ENCODE assay signal across 15 cellular contexts in the genomic region with DNA sequence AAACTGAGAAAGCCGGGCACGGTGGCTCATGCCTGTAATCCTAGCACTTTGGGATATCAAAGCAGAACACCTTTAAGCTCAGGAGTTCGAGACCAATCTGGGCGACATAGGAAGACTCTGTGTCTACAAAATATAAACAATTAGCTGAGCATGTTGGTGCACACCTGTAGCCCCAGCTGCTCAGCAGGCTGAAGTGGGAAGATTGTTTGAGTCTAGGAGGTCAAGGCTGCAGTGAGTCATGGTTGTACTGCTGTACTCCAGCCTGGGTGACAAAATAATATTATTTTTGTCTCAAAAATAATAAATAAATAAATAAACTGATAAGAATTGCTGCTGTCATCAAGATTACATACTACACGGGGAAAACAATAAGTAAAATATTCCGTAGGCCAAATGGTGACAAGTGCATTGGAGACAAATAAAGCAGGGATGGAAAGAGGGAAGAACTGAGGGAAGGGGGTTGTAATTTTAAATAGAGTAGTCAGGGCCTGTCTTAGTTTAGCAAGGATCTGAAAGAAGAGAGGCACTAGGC. TPM values are rescaled to one million over a fixed set of nuclear protein-coding genes. Genes with fewer than 3 reads are reported as not detected.
DNase-seq lines count a peak whose midpoint lies in the region; FAIRE-seq and TF ChIP-seq lines count a peak whose summit lies in the region.
"Had no signal": no experiment of that assay in that cellular context is flagged by ENCODE, and none has a peak within 500 bp of the region (broad histone marks: within the 10 kb centered on the region; RNA-seq: fewer than 3 reads in every experiment).

No MANE protein-coding gene starts in this region.

- TF ChIP-seq CTCF in MCF 10A (IDR thresholded peaks at IDR 0.05; ENCODE audit: unreplicated experiment) (no peak), mammary epithelial cell (conservative IDR thresholded peaks at IDR 0.05 in 1 of 2, IDR thresholded peaks at IDR 0.05 in 1 of 2; ENCODE audit: extremely low read depth in 1 of 2, insufficient read depth in 1 of 2, low read depth in 1 of 2, low read length in 2 of 2) (no peak), adrenal gland (IDR thresholded peaks at IDR 0.05) (no peak)

- peak overlapping the region; percentile 28 for H3K27ac Mint-ChIP-seq in MCF 10A (ENCODE audit: low read depth, unreplicated experiment)
- no peak overlapping the region for H3K27ac Mint-ChIP-seq in activated CD4-positive, alpha-beta memory T cell treated with anti-CD3 and anti-CD28 coated beads, Interleukin-2, amount 10 ng/mL, durations not matched to agents 7 days and 5 days

- no peak overlapping the region for H3K9ac ChIP-seq in mammary epithelial cell (ENCODE audit: insufficient read depth, low read length)

- no peaks in the 10 kb centered on the region for H3K27me3 ChIP-seq in mammary epithelial cell (ENCODE audit: insufficient read depth, low read length)
- H3K27me3 ChIP-seq in adrenal gland: no peaks in the 10 kb centered on the region

- no peaks in the 10 kb centered on the region for H3K79me2 ChIP-seq in mammary epithelial cell (ENCODE audit: insufficient read depth, low read length)

- H4K20me1 ChIP-seq in mammary epithelial cell (ENCODE audit: insufficient read depth, low read length): no peaks in the 10 kb centered on the region

- H3K27ac ChIP-seq in mammary epithelial cell (ENCODE audit: insufficient read depth, low read depth, low read length) (no peak overlapping the region), adrenal gland (peak overlapping the region in 3 of 5 donors; percentile 13 to 45 (median 39))
- H3K27ac ChIP-seq: A549, SK-N-MC had no signal

- no peaks in the 10 kb centered on the region for H3K36me3 Mint-ChIP-seq in MCF 10A (ENCODE audit: insufficient read depth, unreplicated experiment)
- H3K36me3 Mint-ChIP-seq in activated CD4-positive, alpha-beta memory T cell treated with anti-CD3 and anti-CD28 coated beads, Interleukin-2, amount 10 ng/mL, durations not matched to agents 7 days and 5 days (ENCODE audit: low read depth): no peaks in the 10 kb centered on the region

- no peaks in the 10 kb centered on the region for H3K9me3 Mint-ChIP-seq in MCF 10A (ENCODE audit: unreplicated experiment)
- no peaks in the 10 kb centered on the region for H3K9me3 Mint-ChIP-seq in activated CD4-positive, alpha-beta memory T cell treated with anti-CD3 and anti-CD28 coated beads, Interleukin-2, amount 10 ng/mL, durations not matched to agents 7 days and 5 days

- intact Hi-C loops in MCF 10A (cut with micrococcal nuclease) (no loop called here), mammary epithelial cell (cut with micrococcal nuclease) (no loop called here), adrenal gland (cut with DNase I) (no loop called here), cardiac septum (cut with DNase I) (no loop called here)

- no peaks in the 10 kb centered on the region for H3K27me3 Mint-ChIP-seq in MCF 10A (ENCODE audit: insufficient read depth, unreplicated experiment)
- H3K27me3 Mint-ChIP-seq in activated CD4-positive, alpha-beta memory T cell treated with anti-CD3 and anti-CD28 coated beads, Interleukin-2, amount 10 ng/mL, durations not matched to agents 7 days and 5 days: no peaks in the 10 kb centered on the region

- dilution Hi-C loops in mammary epithelial cell (cut with HindIII; ENCODE audit: low sequenced_read_pairs): no loop called here

- FAIRE-seq in H54 (lab: Jason Lieb, UNC): no peak
- FAIRE-seq: A549 had no signal

- no peak overlapping the region for H2AFZ ChIP-seq in mammary epithelial cell (ENCODE audit: low read depth, low read length)

- in situ Hi-C loops in mammary epithelial cell (cut with MboI; ENCODE audit: low sequenced_read_pairs in 2 of 2): no loop called here

- H3K36me3 ChIP-seq in mammary epithelial cell (ENCODE audit: insufficient read depth, low read length) (no peaks in the 10 kb centered on the region), adrenal gland (replicated peaks in 1 of 2) (no peaks in the 10 kb centered on the region)

- no peak overlapping the region for H3K4me3 Mint-ChIP-seq in MCF 10A (ENCODE audit: unreplicated experiment)
- H3K4me3 Mint-ChIP-seq in activated CD4-positive, alpha-beta memory T cell treated with anti-CD3 and anti-CD28 coated beads, Interleukin-2, amount 10 ng/mL, durations not matched to agents 7 days and 5 days: no peak overlapping the region

- DNase-seq in MCF 10A (ENCODE audit: unreplicated experiment): no peak
- DNase-seq in mammary epithelial cell: no peak
- peak; percentile 68 for DNase-seq in NCI-H2171 treated with DMSO at 0.1 percent for 48 hours (lab: John Stamatoyannopoulos, UW)
- peak in 5 of 7 donors; percentile 38 to 74 (median 60) for DNase-seq in adrenal gland
- no peak for DNase-seq in activated CD4-positive, alpha-beta memory T cell treated with anti-CD3 and anti-CD28 coated beads, Interleukin-2, amount 10 ng/mL, durations not matched to agents 7 days and 5 days
- no peak for DNase-seq in H54 (ENCODE audit: insufficient read length, low spot score)
- no peak for DNase-seq in cardiac septum (ENCODE audit: low spot score)
- DNase-seq: C1 segment of cervical spinal cord, DMS153, NCI-H187 treated with DMSO at 0.1 percent for 48 hours, NCI-H446, NCI-H774, Right ventricle myocardium superior had no signal

- no peak for TF ChIP-seq POLR2A in adrenal gland (IDR thresholded peaks at IDR 0.05)
- no peak for TF ChIP-seq POLR2A in H54 (IDR thresholded peaks at IDR 0.05; ENCODE audit: low read depth, low read length)

- no peaks in the 10 kb centered on the region for H3K9me3 ChIP-seq in mammary epithelial cell (replicated peaks; ENCODE audit: insufficient read depth, low read length)
- H3K9me3 ChIP-seq in adrenal gland (replicated peaks in 1 of 3): no peaks in the 10 kb centered on the region
- H3K9me3 ChIP-seq: A549 had no signal

- CTCF ChIA-PET in MCF 10A (lab: Yijun Ruan, JAX): interaction anchor here (0.6 kb wide), 1 partner anchor 17 kb away, joined by 3 read pairs; no protein-coding TSS in a partner anchor
- CTCF ChIA-PET in mammary epithelial cell (lab: Charles Lee; ENCODE audit: low non-redundant PET): no interaction called here
- CTCF ChIA-PET in activated CD4-positive, alpha-beta memory T cell treated with anti-CD3 and anti-CD28 coated beads, Interleukin-2, amount 10 ng/mL, durations not matched to agents 7 days and 5 days (lab: Charles Lee): interaction anchor here (0.6 kb wide), 1 partner anchor 46 kb away, joined by 3 read pairs; no protein-coding TSS in a partner anchor

- H3K4me1 Mint-ChIP-seq in MCF 10A (ENCODE audit: insufficient read depth, unreplicated experiment): peaks cover 22% of the 10 kb centered on the region
- H3K4me1 Mint-ChIP-seq in activated CD4-positive, alpha-beta memory T cell treated with anti-CD3 and anti-CD28 coated beads, Interleukin-2, amount 10 ng/mL, durations not matched to agents 7 days and 5 days: peaks cover 28% of the 10 kb centered on the region

- no TSS peak for BruUV-seq in MCF 10A (replicated peaks; lab: Mats Ljungman, UMichigan)
- no TSS peak for BruUV-seq in mammary epithelial cell (replicated peaks; lab: Mats Ljungman, UMichigan)

- POLR2A ChIA-PET in MCF 10A (lab: Yijun Ruan, JAX): interaction anchor here (1.0 to 2.6 kb wide), 2 partner anchors 10 to 15 kb away, joined by 3 to 14 read pairs; no protein-coding TSS in a partner anchor
- POLR2A ChIA-PET in activated CD4-positive, alpha-beta memory T cell treated with anti-CD3 and anti-CD28 coated beads, Interleukin-2, amount 10 ng/mL, durations not matched to agents 7 days and 5 days (lab: Charles Lee): no interaction called here

- no peak overlapping the region for H3K4me2 ChIP-seq in mammary epithelial cell (ENCODE audit: insufficient read depth, low read depth, low read length)
- H3K4me2 ChIP-seq: A549 had no signal

- H3K4me3 ChIP-seq in mammary epithelial cell (replicated peaks in 1 of 3; ENCODE audit: insufficient read depth in 1 of 3, low read depth in 2 of 3, low read length in 3 of 3) (no peak overlapping the region), adrenal gland (no peak overlapping the region)
- H3K4me3 ChIP-seq: A549, SK-N-MC had no signal

- H3K4me1 ChIP-seq in mammary epithelial cell (ENCODE audit: insufficient read depth, low read length) (peaks cover 26% of the 10 kb centered on the region), adrenal gland (replicated peaks in 1 of 2) (peaks cover 0 to 20% of the 10 kb centered on the region in 2 donors)

- WGBS in mammary epithelial cell (ENCODE audit: low coverage, missing lambda C conversion rate): 96% methylated on average over 6 of the region's 6 CpGs
- 58 to 60% (median 60%) methylated on average over 6 of the region's 6 CpGs for WGBS in adrenal gland, 4 donors

RNA-seq across cellular contexts. Expression of gene TOP1, which starts 14.0 kb away (rescaled TPM):
- total RNA-seq in MCF 10A (2022) (141 and 174 TPM in 2 replicates), mammary epithelial cell (10 to 100 TPM; 13.2 to 92.0 TPM), adrenal gland (10 to 100 TPM; 21.2 to 58.8 (median 38.5) TPM), cardiac septum (23.5 TPM)
- polyA plus RNA-seq in mammary epithelial cell (10.6 TPM), adrenal gland (10 to 100 TPM; 19.6 to 96.6 (median 21.2) TPM)
- 21.7 TPM for polyA minus RNA-seq in mammary epithelial cell
- total RNA-seq in activated CD4-positive, alpha-beta memory T cell treated with anti-CD3 and anti-CD28 coated beads, Interleukin-2, amount 10 ng/mL, durations not matched to agents 7 days and 5 days: 10 to 100 TPM; 67.5 to 68.0 TPM

Comparison
In these comparisons a context has a peak if more than half of its experiments do, and no peak if none do; other contexts are left out.
1. DNase-seq: peak in NCI-H2171 treated with DMSO at 0.1 percent for 48 hours (single experiment) and adrenal gland (5 of 7); none in MCF 10A (single experiment), mammary epithelial cell (single experiment), activated CD4-positive, alpha-beta memory T cell treated with anti-CD3 and anti-CD28 coated beads, Interleukin-2, amount 10 ng/mL, durations not matched to agents 7 days and 5 days (single experiment), H54 (single experiment) and cardiac septum (single experiment).